14 cellular contexts compared by ENCODE assay signal in genomic region chr15:70281811-70282307, GRCh38.
DNase-seq lines count a peak whose midpoint lies in the region; ATAC-seq, FAIRE-seq and TF ChIP-seq lines count a peak whose summit lies in the region.
"Had no signal": no experiment of that assay in that cellular context is flagged by ENCODE, and none has a peak within 500 bp of the region (broad histone marks: within the 10 kb centered on the region; RNA-seq: fewer than 3 reads in every experiment).

No MANE protein-coding gene starts in this region.

- RAD21 ChIA-PET in GM12878 (lab: Charles Lee; ENCODE audit: unreplicated experiment) = no interaction called here

- H3K4me3 Mint-ChIP-seq in naive B cell = peak overlapping the region in 7 of 8 donors; percentile 12 to 82 (median 50)

- peak overlapping the region in 5 of 6 donors; percentile 69 to 96 (median 86) for H3K27ac Mint-ChIP-seq in naive B cell

- no peaks in the 10 kb centered on the region for H3K79me2 ChIP-seq in GM12878 (ENCODE audit: control insufficient read depth, insufficient read depth, low read length)

- intact Hi-C loops in GM12878 (cut with micrococcal nuclease; ENCODE audit: unreplicated experiment) = no loop called here

- TF ChIP-seq EP300 in GM12878 (IDR thresholded peaks at IDR 0.05; ENCODE audit: borderline replicate concordance in 1 of 2, control insufficient read depth in 1 of 2, low read depth in 2 of 2, low read length in 2 of 2) = no peak

- ATAC-seq in activated CD4-positive, CD25-positive, alpha-beta regulatory T cell treated with anti-CD3 and anti-CD28 coated beads, Interleukin-2, amount 50 U/mL, for 24 hours = peak; percentile 93 to 94
- ATAC-seq in GM12878 (peak; percentile 61), naive B cell (ENCODE audit: low read depth in 2 of 2) (peak; percentile 96 to 97), GM21447 (IDR thresholded peaks at IDR 0.05; ENCODE audit: unreplicated experiment) (no peak)
- ATAC-seq: lower lobe of right lung had no signal

- peaks cover 0 to 10% of the 10 kb centered on the region in 2 donors for H3K36me3 Mint-ChIP-seq in naive B cell

- H3K27me3 Mint-ChIP-seq in naive B cell = peaks cover 14 to 30% (median 21%) of the 10 kb centered on the region in 3 donors

- 0 out of 2 replicates have a peak, but pooled peaks cover 3% of the 10 kb centered on the region for H3K4me1 ChIP-seq in GM12878 (ENCODE audit: control insufficient read depth, insufficient read depth, low read length)
- H3K4me1 ChIP-seq: transverse colon had no signal

- no peak overlapping the region for H3K9ac ChIP-seq in GM12878 (ENCODE audit: control insufficient read depth, insufficient read depth, low read length)

- no peak for TF ChIP-seq CTCF in GM12878 (IDR thresholded peaks at IDR 0.05 in 2 of 3, conservative IDR thresholded peaks at IDR 0.05 in 1 of 3; ENCODE audit: control insufficient read depth in 2 of 3, extremely low read depth in 1 of 3, insufficient read depth in 1 of 3, low read depth in 3 of 3, low read length in 3 of 3)

- H3K27me3 ChIP-seq in GM12878 (replicated peaks in 1 of 2; ENCODE audit: control insufficient read depth in 2 of 2, insufficient read depth in 2 of 2, low read length in 1 of 2) = no peaks in the 10 kb centered on the region; a peak in 1 of 4 replicates
- H3K27me3 ChIP-seq: transverse colon had no signal

- H2AFZ ChIP-seq in GM12878 (ENCODE audit: control insufficient read depth, low read depth, low read length) = no peak overlapping the region

- H4K20me1 ChIP-seq in GM12878 (ENCODE audit: control insufficient read depth, insufficient read depth) = no peaks in the 10 kb centered on the region

- no peak overlapping the region for H3K4me3 ChIP-seq in GM12878
- H3K4me3 ChIP-seq: lower lobe of right lung, transverse colon had no signal

- in situ Hi-C loops in GM12878 (cut with MboI) = no loop called here

- TF ChIP-seq RAD21 in GM12878 (IDR thresholded peaks at IDR 0.05; ENCODE audit: insufficient read depth, low read depth, low read length) = no peak

- H3K4me2 ChIP-seq in GM12878 (ENCODE audit: control insufficient read depth, insufficient read depth) = no peak overlapping the region

- no peaks in the 10 kb centered on the region for H3K9me3 ChIP-seq in GM12878 (replicated peaks; ENCODE audit: control insufficient read depth, insufficient read depth, low read length)
- H3K9me3 ChIP-seq: lower lobe of right lung, transverse colon had no signal

- no peak for DNase-seq in activated CD4-positive, CD25-positive, alpha-beta regulatory T cell treated with anti-CD3 and anti-CD28 coated beads, Interleukin-2, amount 50 U/mL, for 72 hours
- DNase-seq in HS-5 (ENCODE audit: low read depth) (peak; percentile 39), GM12878 (ENCODE audit: low read depth, low spot score) (no peak), naive B cell (peak; percentile 76), NCI-H1436 treated with DMSO at 0.1 percent for 48 hours (lab: John Stamatoyannopoulos, UW) (no peak)
- DNase-seq in stimulated activated naive CD4-positive, alpha-beta T cell treated with Interleukin-2 at 50 U/mL for 16 hours (lab: John Stamatoyannopoulos, UW) = no peak
- DNase-seq: ACHN; activated naive CD4-positive, alpha-beta T cell; lower lobe of right lung; NCI-H1092; transverse colon had no signal

- 28% methylated on average over 4 of the region's 4 CpGs for WGBS in GM12878 (ENCODE audit: insufficient coverage, insufficient replicate concordance, low lambda C conversion rate, missing lambda C conversion rate)

- no peaks in the 10 kb centered on the region for H3K36me3 ChIP-seq in GM12878 (ENCODE audit: control insufficient read depth in 2 of 2, insufficient read depth in 2 of 2, low read length in 1 of 2)
- H3K36me3 ChIP-seq: lower lobe of right lung, transverse colon had no signal

- no TSS peak for BruUV-seq in GM12878 (replicated peaks; lab: Mats Ljungman, UMichigan)

- no peak for TF ChIP-seq POLR2A in GM12878 (IDR thresholded peaks at IDR 0.05; ENCODE audit: low read depth, low read length)

- peaks cover 0 to 6% (median 0%) of the 10 kb centered on the region in 7 donors for H3K9me3 Mint-ChIP-seq in naive B cell

- POLR2A ChIA-PET in GM12878 (lab: Charles Lee) = no interaction called here

- FAIRE-seq in GM12878 (lab: Jason Lieb, UNC) = no peak
- FAIRE-seq: endothelial cell of umbilical vein had no signal

- peaks cover 32 to 53% (median 42%) of the 10 kb centered on the region in 3 donors for H3K4me1 Mint-ChIP-seq in naive B cell

- no peak overlapping the region for H3K27ac ChIP-seq in GM12878 (ENCODE audit: control insufficient read depth, insufficient read depth)
- H3K27ac ChIP-seq: lower lobe of right lung, transverse colon had no signal

- SMC1A ChIA-PET in GM12878 (lab: Charles Lee; ENCODE audit: uncharacterized antibody, unreplicated experiment) = no interaction called here

- CTCF ChIA-PET in GM12878 (lab: Yijun Ruan, JAX) = interaction anchor here (0.7 kb wide), 1 partner anchor 386 kb away, joined by 3 read pairs; no protein-coding TSS in a partner anchor

TF ChIP-seq in GM12878, 131 proteins besides CTCF, POLR2A, EP300 and RAD21 (continues in another document):
- TF ChIP-seq ZNF384 (IDR thresholded peaks at IDR 0.05; ENCODE audit: borderline replicate concordance, low read depth, low read length) (no peak), ATF7 (IDR thresholded peaks at IDR 0.05; ENCODE audit: low read depth) (no peak), NFYA (IDR thresholded peaks at IDR 0.05; ENCODE audit: borderline replicate concordance, low read depth, low read length) (no peak), PBX3 (IDR thresholded peaks at IDR 0.05; ENCODE audit: insufficient replicate concordance, low read depth, low read length) (no peak), BCL3 (IDR thresholded peaks at IDR 0.05; ENCODE audit: borderline replicate concordance, insufficient read depth, low read depth, low read length, poor library complexity, severe bottlenecking) (no peak), ZNF622 (IDR thresholded peaks at IDR 0.05) (no peak), IKZF2 (IDR thresholded peaks at IDR 0.05) (no peak), BRCA1 (IDR thresholded peaks at IDR 0.05; ENCODE audit: low read depth, low read length) (no peak), POLR2AphosphoS2 (IDR thresholded peaks at IDR 0.05; ENCODE audit: low read depth, low read length) (no peak), TCF3 (IDR thresholded peaks at IDR 0.05; ENCODE audit: borderline replicate concordance, insufficient read depth, low read depth, low read length) (no peak), TCF12 (IDR thresholded peaks at IDR 0.05; ENCODE audit: low read depth, low read length) (no peak), ZSCAN29 (IDR thresholded peaks at IDR 0.05) (no peak), ASH2L (IDR thresholded peaks at IDR 0.05; ENCODE audit: borderline replicate concordance, low read depth) (no peak), IRF4 (IDR thresholded peaks at IDR 0.05; ENCODE audit: low read depth, low read length) (peak; percentile 60; the same call in 1 of the 2 replicates), ZBTB4 (CRISPR knock-in tag; IDR thresholded peaks at IDR 0.05) (no peak), RUNX3 (IDR thresholded peaks at IDR 0.05; ENCODE audit: low read length) (peak; percentile 12; the same call in 1 of the 2 replicates), MEF2B (IDR thresholded peaks at IDR 0.05; ENCODE audit: partially characterized antibody, poor library complexity, severe bottlenecking) (peak; percentile 12), ZZZ3 (IDR thresholded peaks at IDR 0.05; ENCODE audit: control insufficient read depth, insufficient read length, low read depth) (no peak), ZNF207 (IDR thresholded peaks at IDR 0.05; ENCODE audit: borderline replicate concordance) (no peak)

Comparison
In these comparisons a context has a peak if more than half of its experiments do, and no peak if none do; other contexts are left out.
1. DNase-seq: peak in HS-5 (single experiment) and naive B cell (single experiment); none in activated CD4-positive, CD25-positive, alpha-beta regulatory T cell treated with anti-CD3 and anti-CD28 coated beads, Interleukin-2, amount 50 U/mL, for 72 hours (single experiment), GM12878 (single experiment), NCI-H1436 treated with DMSO at 0.1 percent for 48 hours (single experiment) and stimulated activated naive CD4-positive, alpha-beta T cell treated with Interleukin-2 at 50 U/mL for 16 hours (single experiment).